Comparison of ENCODE assay signal across 2 cellular contexts in genomic region chr11:74357449-74357848, GRCh38.
TF ChIP-seq lines count a peak whose summit lies in the region.

No MANE protein-coding gene starts in this region.

TF ChIP-seq in HepG2, 621 proteins besides CTCF, POLR2A, EP300 and RAD21:
- TF ChIP-seq ATRX (CRISPR knock-in tag; IDR thresholded peaks at IDR 0.05; ENCODE audit: borderline replicate concordance) (no peak), GATA4 (IDR thresholded peaks at IDR 0.05; ENCODE audit: borderline replicate concordance, low read depth) (no peak), ZNF567 (CRISPR knock-in tag; IDR thresholded peaks at IDR 0.05; ENCODE audit: borderline replicate concordance) (no peak), ZNF7 (CRISPR knock-in tag; IDR thresholded peaks at IDR 0.05) (peak; percentile 66), TRIM22 (IDR thresholded peaks at IDR 0.05) (no peak), ZKSCAN8 (CRISPR knock-in tag; IDR thresholded peaks at IDR 0.05; ENCODE audit: borderline replicate concordance) (no peak), HNRNPH1 (optimal IDR thresholded peaks at IDR 0.05; ENCODE audit: low read depth, low read length) (no peak)

TF ChIP-seq in K562, 482 proteins besides CTCF, POLR2A, EP300 and RAD21:
- TF ChIP-seq RBM25 (IDR thresholded peaks at IDR 0.05; ENCODE audit: low read depth, low read length, severe bottlenecking) = peak; percentile 48
- no peak for TF ChIP-seq RB1 (IDR thresholded peaks at IDR 0.05; ENCODE audit: low read depth)
